In the genomic region with DNA sequence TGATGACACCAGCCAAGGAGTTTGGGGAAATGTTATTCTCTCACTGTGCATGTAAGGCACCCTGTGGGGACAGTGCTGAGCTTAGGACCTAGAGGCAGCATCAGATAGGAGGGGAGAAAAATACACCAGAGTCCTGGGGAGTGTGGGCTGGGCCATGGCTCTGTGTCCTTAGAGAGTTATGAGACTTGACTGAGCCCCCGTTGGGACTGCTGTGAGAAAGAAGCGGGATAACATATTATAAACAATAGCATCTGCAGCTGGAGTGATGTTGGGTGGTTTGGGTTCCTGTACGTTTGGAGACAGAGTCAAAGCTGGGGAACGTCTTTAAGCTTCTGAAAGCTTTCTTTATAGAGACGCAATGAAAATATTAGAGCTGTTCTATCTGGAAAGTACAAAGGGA, we compare ENCODE assay signal across 25 cellular contexts.
DNase-seq lines count a peak whose midpoint lies in the region; ATAC-seq and TF ChIP-seq lines count a peak whose summit lies in the region.
"Had no signal": no experiment of that assay in that cellular context is flagged by ENCODE, and none has a peak within 500 bp of the region (broad histone marks: within the 10 kb centered on the region; RNA-seq: fewer than 3 reads in every experiment).

No MANE protein-coding gene starts in this region.

- intact Hi-C loops in OCI-LY7 (cut with micrococcal nuclease; ENCODE audit: unreplicated experiment) = no loop called here

- H3K36me3 ChIP-seq in OCI-LY7 (ENCODE audit: insufficient read depth, low read length) = peaks cover 3% of the 10 kb centered on the region; the same call in 1 of the 2 replicates
- H3K36me3 ChIP-seq: suprapubic skin, vagina had no signal

- no peaks in the 10 kb centered on the region for H3K9me3 ChIP-seq in OCI-LY7 (ENCODE audit: low read length)
- H3K9me3 ChIP-seq: suprapubic skin, vagina had no signal

- no peak for ATAC-seq in activated naive CD8-positive, alpha-beta T cell treated with anti-CD3 and anti-CD28 coated beads, Interleukin-2, amount 10 ng/mL, durations not matched to agents 7 days and 5 days (ENCODE audit: low read depth)
- ATAC-seq in activated naive CD8-positive, alpha-beta T cell treated with anti-CD3 and anti-CD28 coated beads, Interleukin-2, amount 50 U/mL, for 24 hours = no peak
- ATAC-seq in GM21390 (IDR thresholded peaks at IDR 0.05; ENCODE audit: unreplicated experiment) (no peak), HG02938 (IDR thresholded peaks at IDR 0.05; ENCODE audit: unreplicated experiment) (no peak), HG02981 (IDR thresholded peaks at IDR 0.05; ENCODE audit: unreplicated experiment) (no peak)
- ATAC-seq: CD8-positive, alpha-beta T cell; Right ventricle myocardium inferior had no signal

- H4K20me1 ChIP-seq in OCI-LY7 (ENCODE audit: insufficient read depth, low read length) = no peaks in the 10 kb centered on the region

- peaks cover 12% of the 10 kb centered on the region for H3K36me3 Mint-ChIP-seq in activated naive CD8-positive, alpha-beta T cell treated with anti-CD3 and anti-CD28 coated beads, Interleukin-2, amount 10 ng/mL, durations not matched to agents 7 days and 5 days
- peaks cover 11% of the 10 kb centered on the region for H3K36me3 Mint-ChIP-seq in activated naive CD8-positive, alpha-beta T cell treated with anti-CD3 and anti-CD28 coated beads, Interleukin-2, amount 50 U/mL, for 24 hours (ENCODE audit: low read depth)
- H3K36me3 Mint-ChIP-seq in type B pancreatic cell = no peaks in the 10 kb centered on the region
- H3K36me3 Mint-ChIP-seq: mesothelial cell of epicardium had no signal

- H2AFZ ChIP-seq in OCI-LY7 (ENCODE audit: low read length) = no peak overlapping the region

- H3K4me1 Mint-ChIP-seq in activated naive CD8-positive, alpha-beta T cell treated with anti-CD3 and anti-CD28 coated beads, Interleukin-2, amount 10 ng/mL, durations not matched to agents 7 days and 5 days = peaks cover 71% of the 10 kb centered on the region
- H3K4me1 Mint-ChIP-seq in activated naive CD8-positive, alpha-beta T cell treated with anti-CD3 and anti-CD28 coated beads, Interleukin-2, amount 50 U/mL, for 24 hours = peaks cover 5% of the 10 kb centered on the region
- peaks cover 15% of the 10 kb centered on the region for H3K4me1 Mint-ChIP-seq in type B pancreatic cell (ENCODE audit: unreplicated experiment)

- peaks cover 21% of the 10 kb centered on the region; the same call in 1 of the 2 replicates for H3K79me2 ChIP-seq in OCI-LY7 (ENCODE audit: insufficient read depth, low read depth, low read length)

- H3K27ac Mint-ChIP-seq in activated naive CD8-positive, alpha-beta T cell treated with anti-CD3 and anti-CD28 coated beads, Interleukin-2, amount 10 ng/mL, durations not matched to agents 7 days and 5 days = peak overlapping the region; percentile 31
- no peak overlapping the region for H3K27ac Mint-ChIP-seq in activated naive CD8-positive, alpha-beta T cell treated with anti-CD3 and anti-CD28 coated beads, Interleukin-2, amount 50 U/mL, for 24 hours
- peak overlapping the region; percentile 12 for H3K27ac Mint-ChIP-seq in type B pancreatic cell
- H3K27ac Mint-ChIP-seq: CD8-positive, alpha-beta T cell; mesothelial cell of epicardium had no signal

- CTCF ChIA-PET in OCI-LY7 (lab: Charles Lee; ENCODE audit: unreplicated experiment) = interaction anchor here (0.7 to 1.5 kb wide), 7 partner anchors 9 to 91 kb away, joined by 3 to 8 read pairs (median 3); no protein-coding TSS in a partner anchor

- no peaks in the 10 kb centered on the region for H3K9me3 Mint-ChIP-seq in activated naive CD8-positive, alpha-beta T cell treated with anti-CD3 and anti-CD28 coated beads, Interleukin-2, amount 10 ng/mL, durations not matched to agents 7 days and 5 days
- H3K9me3 Mint-ChIP-seq in activated naive CD8-positive, alpha-beta T cell treated with anti-CD3 and anti-CD28 coated beads, Interleukin-2, amount 50 U/mL, for 24 hours = no peaks in the 10 kb centered on the region
- no peaks in the 10 kb centered on the region for H3K9me3 Mint-ChIP-seq in type B pancreatic cell
- H3K9me3 Mint-ChIP-seq: CD8-positive, alpha-beta T cell; mesothelial cell of epicardium; neural crest cell had no signal

- no peak for TF ChIP-seq CTCF in OCI-LY7 (conservative IDR thresholded peaks at IDR 0.05; ENCODE audit: low read length)
- no peak for TF ChIP-seq CTCF in foreskin fibroblast (IDR thresholded peaks at IDR 0.05; ENCODE audit: low read depth, low read length)
- TF ChIP-seq CTCF in type B pancreatic cell (conservative IDR thresholded peaks at IDR 0.05) = no peak

- H3K4me3 Mint-ChIP-seq in activated naive CD8-positive, alpha-beta T cell treated with anti-CD3 and anti-CD28 coated beads, Interleukin-2, amount 10 ng/mL, durations not matched to agents 7 days and 5 days = no peak overlapping the region
- no peak overlapping the region for H3K4me3 Mint-ChIP-seq in activated naive CD8-positive, alpha-beta T cell treated with anti-CD3 and anti-CD28 coated beads, Interleukin-2, amount 50 U/mL, for 24 hours
- H3K4me3 Mint-ChIP-seq in type B pancreatic cell = no peak overlapping the region
- H3K4me3 Mint-ChIP-seq: mesothelial cell of epicardium, neural crest cell had no signal

- no peaks in the 10 kb centered on the region for H3K9me2 ChIP-seq in OCI-LY7 (ENCODE audit: insufficient read depth, low read length)

- H3K27ac ChIP-seq in OCI-LY7 (ENCODE audit: low read depth, low read length, poor library complexity, severe bottlenecking) = no peak overlapping the region
- H3K27ac ChIP-seq: suprapubic skin, vagina had no signal

- peak overlapping the region; percentile 66; the same call in 1 of the 2 replicates for H3K4me2 ChIP-seq in OCI-LY7 (ENCODE audit: low read length)

- no TSS peak for BruUV-seq in OCI-LY7 (replicated peaks; lab: Mats Ljungman, UMichigan)

- H3K4me3 ChIP-seq in OCI-LY7 (ENCODE audit: low read depth, low read length, poor library complexity, severe bottlenecking) (no peak overlapping the region), foreskin fibroblast (ENCODE audit: low read depth in 1 of 2, low read length in 2 of 2) (no peak overlapping the region)
- H3K4me3 ChIP-seq: suprapubic skin, vagina had no signal

- DNase-seq in activated naive CD8-positive, alpha-beta T cell treated with anti-CD3 and anti-CD28 coated beads, Interleukin-2, amount 10 ng/mL, durations not matched to agents 7 days and 5 days = no peak
- DNase-seq in activated naive CD8-positive, alpha-beta T cell treated with anti-CD3 and anti-CD28 coated beads, Interleukin-2, amount 50 U/mL, for 24 hours = no peak
- DNase-seq in OCI-LY7 (ENCODE audit: low spot score) = no peak
- peak; percentile 26 to 52 for DNase-seq in foreskin fibroblast
- no peak for DNase-seq in type B pancreatic cell (ENCODE audit: extremely low spot score, unreplicated experiment)
- DNase-seq: ACHN; activated CD4-positive, alpha-beta T cell treated with anti-CD3 and anti-CD28 coated beads for 48 hours; activated effector memory CD4-positive, alpha-beta T cell treated with Interleukin-2 at 50 U/mL for 16 hours; amniotic stem cell; CD8-positive, alpha-beta T cell; effector CD4-positive, alpha-beta T cell; GOT3; left cardiac atrium; NCI-H2171 treated with DMSO at 0.1 percent for 48 hours; NCI-H526 treated with DMSO at 0.1 percent for 48 hours; stimulated activated CD4-positive, alpha-beta T cell treated with anti-CD3 and anti-CD28 coated beads, Interleukin-15, amount 100 ng/mL, for 24 hours had no signal

- POLR2A ChIA-PET in activated naive CD8-positive, alpha-beta T cell treated with anti-CD3 and anti-CD28 coated beads, Interleukin-2, amount 10 ng/mL, durations not matched to agents 7 days and 5 days (lab: Charles Lee) = interaction anchor here (0.8 to 3.5 kb wide), 6 partner anchors 25 to 109 kb away, joined by 3 to 10 read pairs (median 4); partner anchors contain the start of gene UBASH3B
- POLR2A ChIA-PET in OCI-LY7 (lab: Charles Lee) = interaction anchor here (0.7 to 7.4 kb wide), 14 partner anchors 8 to 112 kb away, joined by 3 to 88 read pairs (median 6); partner anchors contain the start of gene UBASH3B

- H3K4me1 ChIP-seq in OCI-LY7 (ENCODE audit: insufficient read depth, low read length, poor library complexity, severe bottlenecking) = peaks cover 99% of the 10 kb centered on the region

- no peaks in the 10 kb centered on the region for H3K27me3 Mint-ChIP-seq in activated naive CD8-positive, alpha-beta T cell treated with anti-CD3 and anti-CD28 coated beads, Interleukin-2, amount 10 ng/mL, durations not matched to agents 7 days and 5 days
- H3K27me3 Mint-ChIP-seq in activated naive CD8-positive, alpha-beta T cell treated with anti-CD3 and anti-CD28 coated beads, Interleukin-2, amount 50 U/mL, for 24 hours = no peaks in the 10 kb centered on the region
- peaks cover 3% of the 10 kb centered on the region for H3K27me3 Mint-ChIP-seq in type B pancreatic cell
- H3K27me3 Mint-ChIP-seq: central memory CD8-positive, alpha-beta T cell had no signal

Comparison
In these comparisons a context has a peak if more than half of its experiments do, and no peak if none do; other contexts are left out.
1. DNase-seq: peak in foreskin fibroblast (2 of 2); none in activated naive CD8-positive, alpha-beta T cell treated with anti-CD3 and anti-CD28 coated beads, Interleukin-2, amount 10 ng/mL, durations not matched to agents 7 days and 5 days (single experiment), activated naive CD8-positive, alpha-beta T cell treated with anti-CD3 and anti-CD28 coated beads, Interleukin-2, amount 50 U/mL, for 24 hours (single experiment), OCI-LY7 (single experiment) and type B pancreatic cell (single experiment).